8 cellular contexts compared by ENCODE assay signal in genomic region chr1:92538413-92539061, GRCh38. TPM values are rescaled to one million over a fixed set of nuclear protein-coding genes. Genes with fewer than 3 reads are reported as not detected.
A peak's percentile ranks its signal among the peaks of the same experiment; 100 is the strongest.
DNase-seq lines count a peak whose midpoint lies in the region; ATAC-seq lines count a peak whose summit lies in the region.

No MANE protein-coding gene starts in this region.

- DNase-seq in M059J (ENCODE audit: low read depth) = peak; percentile 69
- peak; percentile 26 for DNase-seq in iris pigment epithelial cell (ENCODE audit: low read depth)
- DNase-seq in 8988T = no peak
- DNase-seq in NCI-H748 (lab: John Stamatoyannopoulos, UW; ENCODE audit: unreplicated experiment) = no peak
- DNase-seq in ecto neural progenitor cell (ENCODE audit: low spot score) = no peak
- DNase-seq in D341Med (ENCODE audit: low spot score) = no peak

- ATAC-seq in GM18517 (IDR thresholded peaks at IDR 0.05; ENCODE audit: unreplicated experiment) = peak; percentile 69
- ATAC-seq in GM21786 (IDR thresholded peaks at IDR 0.05; ENCODE audit: unreplicated experiment) = peak; percentile 50

RNA-seq across cellular contexts. Expression of gene GFI1, which starts 51.8 kb away (rescaled TPM):
- total RNA-seq in M059J (2014; rRNA removed; shearing (Covaris generic)) = 2.0 and 2.3 TPM in 2 replicates

Comparison
In these comparisons a context has a peak if more than half of its experiments do, and no peak if none do; other contexts are left out.
1. DNase-seq: peak in M059J (single experiment) and iris pigment epithelial cell (single experiment); none in 8988T (single experiment), NCI-H748 (single experiment), ecto neural progenitor cell (single experiment) and D341Med (single experiment).